8 cellular contexts compared by ENCODE assay signal in the genomic region with DNA sequence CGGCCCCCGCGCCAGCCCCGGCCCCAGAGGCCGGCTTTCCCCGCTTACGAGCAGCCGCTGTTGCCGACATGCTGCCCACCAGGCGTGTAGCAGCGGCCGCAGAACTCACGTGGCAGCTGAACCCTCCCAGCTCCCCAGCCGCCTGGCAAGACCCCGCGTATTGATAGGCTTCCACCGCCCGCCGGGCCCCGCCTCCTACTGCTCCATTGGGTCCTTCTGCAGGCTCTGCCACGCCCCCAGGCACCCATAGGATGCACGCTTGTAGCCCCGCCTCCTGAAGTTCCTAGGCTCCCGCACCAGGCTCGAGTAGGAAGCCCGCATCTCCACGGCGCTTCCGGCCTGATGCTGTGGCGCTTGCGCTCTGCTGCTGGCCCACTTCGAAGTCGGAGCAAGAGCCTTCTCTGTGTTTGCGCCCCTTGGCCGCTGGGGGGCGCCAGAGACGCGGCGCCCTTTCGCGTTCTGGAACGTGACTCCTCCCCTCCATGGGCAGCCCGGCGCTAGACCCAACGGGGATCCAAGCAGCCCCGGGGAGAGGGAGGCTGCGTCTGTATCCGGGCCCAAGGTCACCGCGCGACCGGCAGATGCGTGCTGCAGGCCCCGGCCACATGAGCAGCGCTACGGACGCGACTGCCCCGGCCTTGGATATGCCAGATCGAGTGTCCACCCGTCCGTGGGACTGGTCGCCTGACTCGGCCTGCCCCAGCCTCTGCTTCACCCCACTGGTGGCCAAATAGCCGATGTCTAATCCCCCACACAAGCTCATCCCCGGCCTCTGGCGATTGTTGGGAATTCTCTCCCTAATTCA. TPM values are rescaled to one million over a fixed set of nuclear protein-coding genes. Genes with fewer than 3 reads are reported as not detected.
DNase-seq lines count a peak whose midpoint lies in the region; FAIRE-seq and TF ChIP-seq lines count a peak whose summit lies in the region.

A gene (plus strand): TSS at position 566 of the 805 bp plus-strand sequence. CDS start 993 bp downstream, outside the sequence.
A gene with protein sequence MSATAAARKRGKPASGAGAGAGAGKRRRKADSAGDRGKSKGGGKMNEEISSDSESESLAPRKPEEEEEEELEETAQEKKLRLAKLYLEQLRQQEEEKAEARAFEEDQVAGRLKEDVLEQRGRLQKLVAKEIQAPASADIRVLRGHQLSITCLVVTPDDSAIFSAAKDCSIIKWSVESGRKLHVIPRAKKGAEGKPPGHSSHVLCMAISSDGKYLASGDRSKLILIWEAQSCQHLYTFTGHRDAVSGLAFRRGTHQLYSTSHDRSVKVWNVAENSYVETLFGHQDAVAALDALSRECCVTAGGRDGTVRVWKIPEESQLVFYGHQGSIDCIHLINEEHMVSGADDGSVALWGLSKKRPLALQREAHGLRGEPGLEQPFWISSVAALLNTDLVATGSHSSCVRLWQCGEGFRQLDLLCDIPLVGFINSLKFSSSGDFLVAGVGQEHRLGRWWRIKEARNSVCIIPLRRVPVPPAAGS (minus strand): TSS at position 107 of the 805 bp plus-strand sequence. CDS start 37 bp downstream, at position 70.

- peaks cover 13% of the 10 kb centered on the region for H3K4me1 ChIP-seq in ES-I3 (ENCODE audit: insufficient read depth, low read length)
- peaks cover 28% of the 10 kb centered on the region for H3K4me1 ChIP-seq in Loucy (ENCODE audit: insufficient read depth, low read length, poor library complexity, severe bottlenecking)
- H3K4me1 ChIP-seq in stomach, result peaks cover 26 to 36% (median 31%) of the 10 kb centered on the region in 4 donors

- no peaks in the 10 kb centered on the region for H3K9me2 ChIP-seq in Loucy (replicated peaks; ENCODE audit: low read depth, low read length)

- peak within 1 kb of the TSS; percentile 93 for H3K4me2 ChIP-seq in Loucy (ENCODE audit: low read depth, low read length, poor library complexity, severe bottlenecking)

- WGBS in stomach, 5 donors, result 1 to 2% (median 1%) methylated on average over 34 to 67 of the region's 67 CpGs

- H3K79me2 ChIP-seq in Loucy (ENCODE audit: insufficient read depth, low read length), result peaks cover 23% of the 10 kb centered on the region

- H3K9ac ChIP-seq in ES-I3 (ENCODE audit: low read depth, low read length) (peak within 1 kb of the TSS; percentile 63), Loucy (ENCODE audit: low read depth, low read length, poor library complexity, severe bottlenecking) (peak within 1 kb of the TSS; percentile 93)

- H3K27ac Mint-ChIP-seq in nephron progenitor cell, result peak within 1 kb of the TSS; percentile 41

- intact Hi-C loops in stomach (cut with DNase I; ENCODE audit: low total_unique reads), result loop anchor here (10.0 kb wide), 1 partner anchor 203 kb away; no protein-coding TSS in a partner anchor

- H3K36me3 Mint-ChIP-seq in nephron progenitor cell (ENCODE audit: low read depth), result peaks cover 12% of the 10 kb centered on the region

- peak within 1 kb of the TSS; percentile 92 for H3K4me3 Mint-ChIP-seq in nephron progenitor cell

- peak; percentile 92 for FAIRE-seq in H54 (lab: Jason Lieb, UNC)

- TF ChIP-seq EP300 in stomach (IDR thresholded peaks at IDR 0.05), result no peak

- TF ChIP-seq POLR2A in H54 (IDR thresholded peaks at IDR 0.05; ENCODE audit: low read depth, low read length) (peak; percentile 82), stomach (IDR thresholded peaks at IDR 0.05) (peak in 1 of 4 donors; percentile 21)

- H3K9me3 ChIP-seq in ES-I3 (ENCODE audit: control insufficient read depth, insufficient read depth, low read length) (no peaks in the 10 kb centered on the region), Loucy (ENCODE audit: insufficient read depth, low read depth, low read length) (no peaks in the 10 kb centered on the region), stomach (no peaks in the 10 kb centered on the region)

- H3K36me3 ChIP-seq in ES-I3 (ENCODE audit: insufficient read depth, low read length), result peaks cover 3% of the 10 kb centered on the region; the same call in 1 of the 2 replicates
- peaks cover 3% of the 10 kb centered on the region; the same call in 1 of the 2 replicates for H3K36me3 ChIP-seq in Loucy (ENCODE audit: insufficient read depth, low read length)
- peaks cover 15 to 53% (median 42%) of the 10 kb centered on the region in 4 donors for H3K36me3 ChIP-seq in stomach

- peak; percentile 99 for DNase-seq in H54 (ENCODE audit: insufficient read length, low spot score)
- peak; percentile 98 to 100 for DNase-seq in SHP77 (lab: John Stamatoyannopoulos, UW)
- DNase-seq in activated effector memory CD4-positive, alpha-beta T cell treated with anti-CD3 and anti-CD28 coated beads, Interleukin-2, amount 50 U/mL, for 16 hours, result peak; percentile 100
- peak; percentile 100 for DNase-seq in fibroblast of the aortic adventitia (ENCODE audit: low read depth)
- DNase-seq in nephron progenitor cell, result peak; percentile 100
- peak; percentile 100 for DNase-seq in stomach

- peak within 1 kb of the TSS; percentile 83 to 95 (median 91) for H3K27ac ChIP-seq in stomach

- no peaks in the 10 kb centered on the region for H3F3A ChIP-seq in Loucy (ENCODE audit: low read depth)

- H3K9me3 Mint-ChIP-seq in nephron progenitor cell, result no peaks in the 10 kb centered on the region

- peaks cover 47% of the 10 kb centered on the region for H3K4me1 Mint-ChIP-seq in nephron progenitor cell

- H3K4me3 ChIP-seq in Loucy (ENCODE audit: low read length, poor library complexity, severe bottlenecking) (peak within 1 kb of the TSS; percentile 90), fibroblast of the aortic adventitia (ENCODE audit: low read depth, low read length) (peak within 1 kb of the TSS; percentile 89), stomach (peak within 1 kb of the TSS; percentile 70 to 97 (median 89))

- H4K20me1 ChIP-seq in Loucy (ENCODE audit: insufficient read depth, low read length, poor library complexity, severe bottlenecking), result peaks cover 4% of the 10 kb centered on the region

- peak within 1 kb of the TSS; percentile 89 for H2AFZ ChIP-seq in Loucy (ENCODE audit: low read length)

- TF ChIP-seq CTCF in Loucy (conservative IDR thresholded peaks at IDR 0.05; ENCODE audit: low read length) (peak; percentile 97), fibroblast of the aortic adventitia (IDR thresholded peaks at IDR 0.05; ENCODE audit: insufficient read depth, low read length) (peak; percentile 98), nephron progenitor cell (IDR thresholded peaks at IDR 0.05) (peak; percentile 99), stomach (IDR thresholded peaks at IDR 0.05) (peak in 6 of 7 experiments; percentile 31 to 100 (median 99))

- H3K27me3 ChIP-seq in Loucy (ENCODE audit: insufficient read depth, low read length, poor library complexity, severe bottlenecking), result no peaks in the 10 kb centered on the region
- no peaks in the 10 kb centered on the region for H3K27me3 ChIP-seq in stomach

- peaks cover 3% of the 10 kb centered on the region for H3K27me3 Mint-ChIP-seq in nephron progenitor cell (ENCODE audit: low read depth, poor library complexity)

RNA-seq across cellular contexts. Expression of the first gene that starts in this region (rescaled TPM):
- 14.6 and 27.1 TPM in 2 replicates for total RNA-seq in fibroblast of the aortic adventitia (ENCODE audit: low replicate concordance)
- 10 to 100 TPM; 14.3 to 39.7 (median 25.0) TPM for total RNA-seq in stomach
- polyA plus RNA-seq in stomach, result 10 to 100 TPM; 10.6 to 14.0 (median 10.7) TPM

RNA-seq across cellular contexts. Expression of the second gene that starts in this region (rescaled TPM):
- total RNA-seq in fibroblast of the aortic adventitia (ENCODE audit: low replicate concordance), result 16.3 and 16.9 TPM in 2 replicates
- total RNA-seq in stomach, result 10 to 100 TPM in 4 of 5 donors, 1 to 10 TPM in 1; 3.2 to 13.5 (median 11.7) TPM
- 10 to 100 TPM; 15.0 to 21.0 (median 18.4) TPM for polyA plus RNA-seq in stomach

Comparison
In these comparisons a context has a peak if more than half of its experiments do, and no peak if none do; other contexts are left out.
1. Peak in every context shown above with its lines: DNase-seq, H3K4me3 ChIP-seq and H3K27ac ChIP-seq.